ENCODE assay signal across 9 cellular contexts in genomic region chr12:120257041-120257821, GRCh38. TPM values are rescaled to one million over a fixed set of nuclear protein-coding genes. Genes with fewer than 3 reads are reported as not detected.
A peak's percentile ranks its signal among the peaks of the same experiment; 100 is the strongest.
DNase-seq lines count a peak whose midpoint lies in the region; ATAC-seq, FAIRE-seq and TF ChIP-seq lines count a peak whose summit lies in the region.
"Had no signal": no experiment of that assay in that cellular context is flagged by ENCODE, and none has a peak within 500 bp of the region (broad histone marks: within the 10 kb centered on the region; RNA-seq: fewer than 3 reads in every experiment).

No MANE protein-coding gene starts in this region.

- no peaks in the 10 kb centered on the region for H4K20me1 ChIP-seq in endothelial cell of umbilical vein (replicated peaks; ENCODE audit: control insufficient read depth, extremely low read depth, insufficient read depth, low read length)

- H3K79me2 ChIP-seq in endothelial cell of umbilical vein (ENCODE audit: control insufficient read depth, insufficient read depth, low read length): peaks cover 88% of the 10 kb centered on the region

- H2AFZ ChIP-seq in endothelial cell of umbilical vein (ENCODE audit: low read depth, low read length): no peak overlapping the region

- peak; percentile 87 for DNase-seq in AG20443 (ENCODE audit: low spot score)
- DNase-seq in NCI-H69 (lab: John Stamatoyannopoulos, UW): peak; percentile 69
- DNase-seq in endothelial cell of umbilical vein (ENCODE audit: low read depth, low spot score): peak; percentile 98
- DNase-seq in NK-92 (lab: John Stamatoyannopoulos, UW; ENCODE audit: unreplicated experiment): no peak
- no peak for DNase-seq in stimulated activated CD8-positive, alpha-beta memory T cell treated with anti-CD3 and anti-CD28 coated beads, Interleukin-4, amount 100 ng/mL, for 48 hours
- DNase-seq in GM10266 (ENCODE audit: extremely low spot score): no peak

- H3K4me3 ChIP-seq in endothelial cell of umbilical vein (replicated peaks in 1 of 3; ENCODE audit: insufficient read depth in 1 of 3, low read depth in 1 of 3, low read length in 3 of 3): no peak overlapping the region
- H3K4me3 ChIP-seq in muscle layer of colon (ENCODE audit: low read depth in 1 of 2, low read length in 2 of 2): peak overlapping the region in 1 of 2 donors; percentile 45

- CTCF ChIA-PET in endothelial cell of umbilical vein (lab: Charles Lee): interaction anchor here (0.7 to 33.5 kb wide), 10 partner anchors 0 to 139 kb away, joined by 3 to 1402 read pairs (median 4); partner anchors contain the start of genes PXN, RNU4-1, RNU4-2 and RPLP0

- ATAC-seq in HG03108 (IDR thresholded peaks at IDR 0.05; ENCODE audit: unreplicated experiment): no peak

- FAIRE-seq in endothelial cell of umbilical vein (lab: Jason Lieb, UNC): peak; percentile 98
- FAIRE-seq: GM18507 had no signal

- peaks cover 0 to 4% of the 10 kb centered on the region in 2 experiments for H3K36me3 ChIP-seq in endothelial cell of umbilical vein (ENCODE audit: control insufficient read depth in 2 of 2, extremely low read depth in 1 of 2, insufficient read depth in 2 of 2, low read length in 2 of 2)
- peaks cover 7% of the 10 kb centered on the region for H3K36me3 ChIP-seq in muscle layer of colon (ENCODE audit: insufficient read depth, low read length)

- H3K9me1 ChIP-seq in endothelial cell of umbilical vein (replicated peaks; ENCODE audit: control insufficient read depth, extremely low read depth, insufficient read depth, low read length): no peaks in the 10 kb centered on the region

- peak; percentile 24 for TF ChIP-seq POLR2A in endothelial cell of umbilical vein (IDR thresholded peaks at IDR 0.05; ENCODE audit: low read depth, low read length)

- intact Hi-C loops in endothelial cell of umbilical vein (cut with micrococcal nuclease): loop anchor here (1.0 to 2.0 kb wide), 5 partner anchors 8 to 56 kb away; partner anchors contain the start of genes PXN and RPLP0

- POLR2A ChIA-PET in endothelial cell of umbilical vein (lab: Charles Lee): interaction anchor here (0.6 to 4.0 kb wide), 12 partner anchors 8 to 56 kb away, joined by 3 to 59 read pairs (median 12); partner anchors contain the start of genes PXN, RNU4-1, RNU4-2 and RPLP0

- H3K9me3 ChIP-seq in endothelial cell of umbilical vein (replicated peaks; ENCODE audit: control insufficient read depth, insufficient read depth, low read length) (no peaks in the 10 kb centered on the region), muscle layer of colon (ENCODE audit: low read length) (no peaks in the 10 kb centered on the region)

- H3K27ac ChIP-seq in endothelial cell of umbilical vein (ENCODE audit: insufficient read depth, low read depth, low read length) (peak overlapping the region; percentile 96), muscle layer of colon (ENCODE audit: low read depth, low read length) (peak overlapping the region; percentile 77)

- H3K4me1 ChIP-seq in endothelial cell of umbilical vein (ENCODE audit: control insufficient read depth, extremely low read depth, insufficient read depth, low read length): peaks cover 71% of the 10 kb centered on the region
- peaks cover 68% of the 10 kb centered on the region for H3K4me1 ChIP-seq in muscle layer of colon (ENCODE audit: insufficient read depth, low read length)

- BruUV-seq in endothelial cell of umbilical vein (replicated peaks; lab: Mats Ljungman, UMichigan): TSS peak; percentile 80

- TF ChIP-seq CTCF in endothelial cell of umbilical vein (IDR thresholded peaks at IDR 0.05; ENCODE audit: extremely low read depth in 1 of 2, insufficient read depth in 1 of 2, low read depth in 1 of 2, low read length in 2 of 2): no peak
- TF ChIP-seq CTCF in GM10266 (IDR thresholded peaks at IDR 0.05; ENCODE audit: control insufficient read depth, insufficient read depth, low read depth, missing control alignments): no peak

- H3K9ac ChIP-seq in endothelial cell of umbilical vein (replicated peaks; ENCODE audit: extremely low read depth, insufficient read depth, low read length): peak overlapping the region; percentile 80
- H3K9ac ChIP-seq in muscle layer of colon (ENCODE audit: low read length): peak overlapping the region; percentile 6

- dilution Hi-C loops in endothelial cell of umbilical vein (cut with MboI; ENCODE audit: extremely low pct_ligation_motif_present, low sequenced_read_pairs): no loop called here

- H3K4me2 ChIP-seq in endothelial cell of umbilical vein (ENCODE audit: insufficient read depth, low read length): peak overlapping the region; percentile 69

- H3K27me3 ChIP-seq in endothelial cell of umbilical vein (ENCODE audit: control insufficient read depth in 2 of 2, insufficient read depth in 2 of 2, low read length in 2 of 2) (no peaks in the 10 kb centered on the region), muscle layer of colon (ENCODE audit: control insufficient read depth in 1 of 2, insufficient read depth in 2 of 2, low read length in 2 of 2) (no peaks in the 10 kb centered on the region)

TF ChIP-seq in endothelial cell of umbilical vein, 7 proteins besides CTCF, POLR2A, EP300 and RAD21:
- TF ChIP-seq POLR2AphosphoS5 (IDR thresholded peaks at IDR 0.05; ENCODE audit: insufficient read depth, low read depth, low read length): peak; percentile 75
- peak; percentile 18 for TF ChIP-seq MAX (IDR thresholded peaks at IDR 0.05; ENCODE audit: insufficient read depth, insufficient read length)
- TF ChIP-seq JUN (IDR thresholded peaks at IDR 0.05; ENCODE audit: borderline replicate concordance, insufficient read depth, insufficient read length, low read depth): peak; percentile 72
- peak; percentile 50 for TF ChIP-seq FOS (IDR thresholded peaks at IDR 0.05; ENCODE audit: borderline replicate concordance, insufficient read depth, low read length)
- TF ChIP-seq MYC (IDR thresholded peaks at IDR 0.05; ENCODE audit: low read depth, low read length): no peak
- no peak for TF ChIP-seq EZH2 (IDR thresholded peaks at IDR 0.05; ENCODE audit: borderline replicate concordance, low read depth, low read length, severe bottlenecking)
- TF ChIP-seq GATA2 (IDR thresholded peaks at IDR 0.05; ENCODE audit: insufficient read depth, insufficient read length, low read depth, low read length): peak; percentile 42

RNA-seq across cellular contexts. Expression of gene PXN, which starts 8.3 kb away (rescaled TPM):
- 228 and 258 TPM in 2 replicates for total RNA-seq in endothelial cell of umbilical vein
- 132 and 192 TPM in 2 replicates for polyA plus RNA-seq in endothelial cell of umbilical vein
- polyA plus RNA-seq in endothelial cell of umbilical vein (2011; cell fraction: cytosol; rRNA removed): 97.5 and 108 TPM in 2 replicates
- 253 and 301 TPM in 2 replicates for polyA plus RNA-seq in endothelial cell of umbilical vein (2011; cell fraction: nucleus; rRNA removed)
- polyA plus RNA-seq in endothelial cell of umbilical vein (2012): 204 and 280 TPM in 2 replicates
- 119 and 149 TPM in 2 replicates for polyA minus RNA-seq in endothelial cell of umbilical vein
- 23.4 TPM for polyA minus RNA-seq in endothelial cell of umbilical vein (2011; cell fraction: cytosol; rRNA and poly(A)+ RNA removed)
- polyA minus RNA-seq in endothelial cell of umbilical vein (2011; cell fraction: nucleus; rRNA and poly(A)+ RNA removed): 96.7 and 110 TPM in 2 replicates

RNA-seq across cellular contexts. Expression of gene RNU4-2, which starts 34.5 kb away (rescaled TPM):
- 2,424 and 7,220 TPM in 2 replicates for total RNA-seq in endothelial cell of umbilical vein
- under 0.01 TPM in 2 replicates for polyA plus RNA-seq in endothelial cell of umbilical vein
- under 0.01 TPM in 2 replicates for polyA plus RNA-seq in endothelial cell of umbilical vein (2011; cell fraction: cytosol; rRNA removed)
- polyA plus RNA-seq in endothelial cell of umbilical vein (2011; cell fraction: nucleus; rRNA removed): under 0.01 TPM in 2 replicates
- 82.7 and 305 TPM in 2 replicates for polyA plus RNA-seq in endothelial cell of umbilical vein (2012)
- polyA minus RNA-seq in endothelial cell of umbilical vein: under 0.01 TPM in 2 replicates
- 34,060 TPM for polyA minus RNA-seq in endothelial cell of umbilical vein (2011; cell fraction: cytosol; rRNA and poly(A)+ RNA removed)
- polyA minus RNA-seq in endothelial cell of umbilical vein (2011; cell fraction: nucleus; rRNA and poly(A)+ RNA removed): under 0.01 TPM in 2 replicates

RNA-seq across cellular contexts. Expression of gene RNU4-1, which starts 35.8 kb away (rescaled TPM):
- 2,141 and 7,155 TPM in 2 replicates for total RNA-seq in endothelial cell of umbilical vein
- polyA plus RNA-seq in endothelial cell of umbilical vein: under 0.01 TPM in 2 replicates
- under 0.01 TPM in 1 of 2 replicates, not detected in the other for polyA plus RNA-seq in endothelial cell of umbilical vein (2011; cell fraction: cytosol; rRNA removed)
- under 0.01 TPM in 2 replicates for polyA plus RNA-seq in endothelial cell of umbilical vein (2011; cell fraction: nucleus; rRNA removed)
- 82.7 and 366 TPM in 2 replicates for polyA plus RNA-seq in endothelial cell of umbilical vein (2012)
- polyA minus RNA-seq in endothelial cell of umbilical vein: under 0.01 TPM in 2 replicates
- 35,848 TPM for polyA minus RNA-seq in endothelial cell of umbilical vein (2011; cell fraction: cytosol; rRNA and poly(A)+ RNA removed)
- under 0.01 TPM in 2 replicates for polyA minus RNA-seq in endothelial cell of umbilical vein (2011; cell fraction: nucleus; rRNA and poly(A)+ RNA removed)

RNA-seq across cellular contexts. Expression of gene SIRT4, which starts 44.9 kb away (rescaled TPM):
- 1.2 and 1.4 TPM in 2 replicates for total RNA-seq in endothelial cell of umbilical vein
- 0.76 and 0.79 TPM in 2 replicates for polyA plus RNA-seq in endothelial cell of umbilical vein
- polyA plus RNA-seq in endothelial cell of umbilical vein (2011; cell fraction: cytosol; rRNA removed): 0.86 and 0.96 TPM in 2 replicates
- polyA plus RNA-seq in endothelial cell of umbilical vein (2011; cell fraction: nucleus; rRNA removed): 0.76 and 0.83 TPM in 2 replicates
- 0.90 and 1.1 TPM in 2 replicates for polyA plus RNA-seq in endothelial cell of umbilical vein (2012)
- polyA minus RNA-seq in endothelial cell of umbilical vein: 1.6 and 1.9 TPM in 2 replicates
- 1.5 TPM for polyA minus RNA-seq in endothelial cell of umbilical vein (2011; cell fraction: cytosol; rRNA and poly(A)+ RNA removed)
- polyA minus RNA-seq in endothelial cell of umbilical vein (2011; cell fraction: nucleus; rRNA and poly(A)+ RNA removed): 0.34 and 0.87 TPM in 2 replicates

RNA-seq across cellular contexts. Expression of gene RPLP0, which starts 56.3 kb away (rescaled TPM):
- total RNA-seq in endothelial cell of umbilical vein: 2,020 and 2,099 TPM in 2 replicates
- polyA plus RNA-seq in endothelial cell of umbilical vein: 7,015 and 7,522 TPM in 2 replicates
- 8,040 and 8,266 TPM in 2 replicates for polyA plus RNA-seq in endothelial cell of umbilical vein (2011; cell fraction: cytosol; rRNA removed)
- 2,768 and 3,060 TPM in 2 replicates for polyA plus RNA-seq in endothelial cell of umbilical vein (2011; cell fraction: nucleus; rRNA removed)
- 2,884 and 3,284 TPM in 2 replicates for polyA plus RNA-seq in endothelial cell of umbilical vein (2012)
- 3,611 and 3,830 TPM in 2 replicates for polyA minus RNA-seq in endothelial cell of umbilical vein
- 2,139 TPM for polyA minus RNA-seq in endothelial cell of umbilical vein (2011; cell fraction: cytosol; rRNA and poly(A)+ RNA removed)
- polyA minus RNA-seq in endothelial cell of umbilical vein (2011; cell fraction: nucleus; rRNA and poly(A)+ RNA removed): 516 and 595 TPM in 2 replicates

Comparison
In these comparisons a context has a peak if more than half of its experiments do, and no peak if none do; other contexts are left out.
1. DNase-seq: peak in AG20443 (single experiment), NCI-H69 (single experiment) and endothelial cell of umbilical vein (single experiment); none in NK-92 (single experiment), stimulated activated CD8-positive, alpha-beta memory T cell treated with anti-CD3 and anti-CD28 coated beads, Interleukin-4, amount 100 ng/mL, for 48 hours (single experiment) and GM10266 (single experiment).